7 cellular contexts compared by ENCODE assay signal in genomic region chr19:19959151-19959799, GRCh38. TPM values are rescaled to one million over a fixed set of nuclear protein-coding genes. Genes with fewer than 3 reads are reported as not detected.
A peak's percentile ranks its signal among the peaks of the same experiment; 100 is the strongest.
DNase-seq lines count a peak whose midpoint lies in the region; TF ChIP-seq lines count a peak whose summit lies in the region.
"Not testable (repeated sequence)": the region's sequence is repeated elsewhere in the genome, so short reads cannot be mapped to it uniquely, and the experiment has no call there.

No MANE protein-coding gene starts in this region.

- not testable (repeated sequence) for H4K20me1 ChIP-seq in fibroblast of lung (ENCODE audit: control insufficient read depth, extremely low read depth, insufficient read depth, low read length)

- not testable (repeated sequence) for H4K91ac ChIP-seq in mesenchymal stem cell (ENCODE audit: low read length)

- not testable (repeated sequence) for H2BK5ac ChIP-seq in mesenchymal stem cell (ENCODE audit: low read depth, low read length, poor library complexity, severe bottlenecking)

- not testable (repeated sequence) for H3K18ac ChIP-seq in mesenchymal stem cell (ENCODE audit: low read depth in 1 of 2, low read length in 2 of 2)

- not testable (repeated sequence) for H3K79me2 ChIP-seq in fibroblast of lung (ENCODE audit: control insufficient read depth, insufficient read depth, low read length)

- H3K27ac ChIP-seq in fibroblast of lung (ENCODE audit: insufficient read depth, low read length); mesenchymal stem cell (ENCODE audit: low read length, poor library complexity, severe bottlenecking): not testable (repeated sequence)

- H3K9ac ChIP-seq in fibroblast of lung (ENCODE audit: insufficient read depth, low read length); mesenchymal stem cell (ENCODE audit: low read length): not testable (repeated sequence)

- H3K27me3 ChIP-seq in fibroblast of lung (ENCODE audit: control insufficient read depth, insufficient read depth, low read length); mesenchymal stem cell (ENCODE audit: control insufficient read depth in 1 of 2, insufficient read depth in 1 of 2, low read length in 2 of 2): not testable (repeated sequence)

- not testable (repeated sequence) for H4K8ac ChIP-seq in mesenchymal stem cell (ENCODE audit: low read length)

- H2AK5ac ChIP-seq in mesenchymal stem cell (ENCODE audit: low read length, severe bottlenecking): not testable (repeated sequence)

- not testable (repeated sequence) for H3K4me1 ChIP-seq in fibroblast of lung (ENCODE audit: control insufficient read depth, extremely low read depth, insufficient read depth, low read length); mesenchymal stem cell (ENCODE audit: control insufficient read depth, insufficient read depth, low read depth, low read length)

- not testable (repeated sequence) for H3K79me1 ChIP-seq in mesenchymal stem cell (replicated peaks; ENCODE audit: low read length, poor library complexity, severe bottlenecking)

- H3K9me3 ChIP-seq in fibroblast of lung (ENCODE audit: control insufficient read depth, insufficient read depth, low read depth, low read length): not testable (repeated sequence)
- peaks cover 22% of the 10 kb centered on the region for H3K9me3 ChIP-seq in mesenchymal stem cell (ENCODE audit: control insufficient read depth, low read length)

- WGBS in mesenchymal stem cell: 25% methylated on average over 7 of the region's 9 CpGs

- peak; percentile 61 for DNase-seq in GM12865 (ENCODE audit: low read depth)
- peak; percentile 17 for DNase-seq in NCI-H2107 (lab: John Stamatoyannopoulos, UW)
- DNase-seq in T-helper 22 cell (ENCODE audit: low read depth): peak; percentile 7
- peak; percentile 69 for DNase-seq in activated naive CD4-positive, alpha-beta T cell treated with Interleukin-2 at 50 U/mL for 16 hours
- DNase-seq in fibroblast of lung (ENCODE audit: low read depth in 2 of 2): peak; percentile 42 to 55
- DNase-seq in mesenchymal stem cell: peak; percentile 38
- peak; percentile 34 to 36 for DNase-seq in stimulated activated CD4-positive, alpha-beta T cell treated with anti-CD3 and anti-CD28 coated beads, Interleukin-1b, Interleukin-23, amount 100 ng/mL, for 1 hour (ENCODE audit: low read depth in 2 of 2)

- H3K4ac ChIP-seq in mesenchymal stem cell (ENCODE audit: low read depth in 1 of 2, low read length in 2 of 2): not testable (repeated sequence)

- H3K23ac ChIP-seq in mesenchymal stem cell (ENCODE audit: low read length in 2 of 2): not testable (repeated sequence)

- not testable (repeated sequence) for H3K4me2 ChIP-seq in fibroblast of lung (ENCODE audit: extremely low read depth, insufficient read depth, low read length); mesenchymal stem cell (ENCODE audit: low read length, poor library complexity, severe bottlenecking)

- not testable (repeated sequence) for H2BK120ac ChIP-seq in mesenchymal stem cell (ENCODE audit: low read depth, low read length)

- TF ChIP-seq CTCF in GM12865 (IDR thresholded peaks at IDR 0.05; ENCODE audit: insufficient read depth, low read depth, low read length, missing control alignments) (peak; percentile 48), fibroblast of lung (conservative IDR thresholded peaks at IDR 0.05 in 1 of 2, IDR thresholded peaks at IDR 0.05 in 1 of 2; ENCODE audit: low read depth in 1 of 2, low read length in 2 of 2) (peak; percentile 50 to 58)

- not testable (repeated sequence) for H3K36me3 ChIP-seq in fibroblast of lung (ENCODE audit: control insufficient read depth, insufficient read depth, low read length); mesenchymal stem cell (ENCODE audit: control insufficient read depth in 1 of 2, insufficient read depth in 2 of 2, low read depth in 1 of 2, low read length in 2 of 2)

- H3K14ac ChIP-seq in mesenchymal stem cell (ENCODE audit: low read length in 2 of 2): not testable (repeated sequence)

- H2AFZ ChIP-seq in fibroblast of lung (ENCODE audit: low read length); mesenchymal stem cell (ENCODE audit: low read depth, low read length): not testable (repeated sequence)

- H3K4me3 ChIP-seq in GM12865 (ENCODE audit: low read depth, low read length); fibroblast of lung (replicated peaks in 1 of 4; ENCODE audit: control extremely low read depth in 1 of 4, insufficient read depth in 1 of 4, low read depth in 3 of 4, low read length in 4 of 4); mesenchymal stem cell (ENCODE audit: insufficient read depth in 1 of 2, low read depth in 1 of 2, low read length in 2 of 2): not testable (repeated sequence)

- H2BK12ac ChIP-seq in mesenchymal stem cell (ENCODE audit: low read length in 2 of 2): not testable (repeated sequence)

- H2BK15ac ChIP-seq in mesenchymal stem cell (ENCODE audit: low read depth, poor library complexity, severe bottlenecking): not testable (repeated sequence)

RNA-seq across cellular contexts. Expression of gene ZNF93, which starts 58.5 kb away (rescaled TPM):
- total RNA-seq in fibroblast of lung: 1.3 and 3.8 TPM in 2 replicates
- polyA plus RNA-seq in fibroblast of lung: 6.6 and 8.1 TPM in 2 replicates
- 5.0 and 5.6 TPM in 2 replicates for polyA plus RNA-seq in fibroblast of lung (2012)
- polyA minus RNA-seq in fibroblast of lung (ENCODE audit: low replicate concordance): 0.43 and 10.4 TPM in 2 replicates
- 3.6 TPM for polyA plus RNA-seq in mesenchymal stem cell (2013, experiment 1 of 2)
- 4.1 TPM for polyA plus RNA-seq in mesenchymal stem cell (2013, experiment 2 of 2)

Comparison
In these comparisons a context has a peak if more than half of its experiments do, and no peak if none do; other contexts are left out.
1. DNase-seq: peak in every context shown above with its lines; median percentile 69 in activated naive CD4-positive, alpha-beta T cell treated with Interleukin-2 at 50 U/mL for 16 hours; 61 in GM12865; 48 in fibroblast of lung; 38 in mesenchymal stem cell; 35 in stimulated activated CD4-positive, alpha-beta T cell treated with anti-CD3 and anti-CD28 coated beads, Interleukin-1b, Interleukin-23, amount 100 ng/mL, for 1 hour; 17 in NCI-H2107; 7 in T-helper 22 cell.